20 cellular contexts compared by ENCODE assay signal in genomic region chr16:23316232-23316631, GRCh38. TPM values are rescaled to one million over a fixed set of nuclear protein-coding genes. Genes with fewer than 3 reads are reported as not detected.
DNase-seq lines count a peak whose midpoint lies in the region; ATAC-seq, FAIRE-seq and TF ChIP-seq lines count a peak whose summit lies in the region.
"Had no signal": no experiment of that assay in that cellular context is flagged by ENCODE, and none has a peak within 500 bp of the region (broad histone marks: within the 10 kb centered on the region; RNA-seq: fewer than 3 reads in every experiment).

No MANE protein-coding gene starts in this region.

- no peak overlapping the region for H2BK15ac ChIP-seq in H1 (ENCODE audit: low read length)

- intact Hi-C loops in GM12878 (cut with micrococcal nuclease; ENCODE audit: unreplicated experiment): no loop called here
- intact Hi-C loops in transverse colon (cut with DNase I; ENCODE audit: low total_unique reads): no loop called here
- intact Hi-C loops in left ventricle myocardium inferior (cut with micrococcal nuclease): no loop called here

- H3K23ac ChIP-seq in H1 (ENCODE audit: insufficient read length): no peak overlapping the region

- H4K5ac ChIP-seq in H1 (ENCODE audit: insufficient read length, low read depth, low read length): no peak overlapping the region

- in situ Hi-C loops in GM12878 (cut with MboI): no loop called here
- in situ Hi-C loops in transverse colon (cut with MboI; ENCODE audit: low pct_ligation_motif_present in 1 of 4, low pct_unique_long_range_greater_than_20kb in 1 of 4, low sequenced_read_pairs in 3 of 4): no loop called here

- TF ChIP-seq CTCF in HEK293 (tag by site-specific recombination; IDR thresholded peaks at IDR 0.05): no peak
- TF ChIP-seq CTCF in GM12878 (IDR thresholded peaks at IDR 0.05 in 2 of 3, conservative IDR thresholded peaks at IDR 0.05 in 1 of 3; ENCODE audit: control insufficient read depth in 2 of 3, extremely low read depth in 1 of 3, insufficient read depth in 1 of 3, low read depth in 3 of 3, low read length in 3 of 3): no peak
- no peak for TF ChIP-seq CTCF in H1 (IDR thresholded peaks at IDR 0.05; ENCODE audit: control extremely low read depth in 1 of 3, insufficient read depth in 1 of 3, low read depth in 1 of 3, low read length in 3 of 3)
- no peak for TF ChIP-seq CTCF in transverse colon (IDR thresholded peaks at IDR 0.05)
- TF ChIP-seq CTCF in left ventricle myocardium inferior (IDR thresholded peaks at IDR 0.05; ENCODE audit: borderline replicate concordance): no peak

- H3K27ac Mint-ChIP-seq in natural killer cell treated with Interleukin-12 subunit alpha and Interleukin-12 subunit beta and Interleukin-15 and Interleukin-18, amount 100 ng/mL, for 72 hours: no peak overlapping the region
- H3K27ac Mint-ChIP-seq: CD4-positive, alpha-beta memory T cell had no signal

- H2BK5ac ChIP-seq in H1 (ENCODE audit: low read depth, low read length): no peak overlapping the region

- H3K27ac ChIP-seq in HEK293 (ENCODE audit: extremely low read depth, low read depth, low read length) (no peak overlapping the region), GM12878 (ENCODE audit: control insufficient read depth, insufficient read depth) (no peak overlapping the region), H1 (ENCODE audit: low read depth, low read length) (no peak overlapping the region), transverse colon (no peak overlapping the region), left ventricle myocardium inferior (replicated peaks) (no peak overlapping the region)

- H3K14ac ChIP-seq in H1 (ENCODE audit: insufficient read length): no peak overlapping the region

- no peaks in the 10 kb centered on the region for H3K36me3 ChIP-seq in HEK293 (ENCODE audit: control insufficient read depth in 2 of 2, insufficient read depth in 1 of 2, low read length in 2 of 2)
- H3K36me3 ChIP-seq in GM12878 (ENCODE audit: control insufficient read depth in 2 of 2, insufficient read depth in 2 of 2, low read length in 1 of 2): no peaks in the 10 kb centered on the region
- H3K36me3 ChIP-seq in H1 (ENCODE audit: control insufficient read depth in 2 of 4, insufficient read depth in 4 of 4, low read length in 3 of 4): no peaks in the 10 kb centered on the region
- H3K36me3 ChIP-seq in transverse colon: no peaks in the 10 kb centered on the region
- H3K36me3 ChIP-seq in left ventricle myocardium inferior: no peaks in the 10 kb centered on the region

- H3K27me3 Mint-ChIP-seq in natural killer cell treated with Interleukin-12 subunit alpha and Interleukin-12 subunit beta and Interleukin-15 and Interleukin-18, amount 100 ng/mL, for 72 hours: no peaks in the 10 kb centered on the region

- H3K27me3 ChIP-seq in GM12878 (replicated peaks in 1 of 2; ENCODE audit: control insufficient read depth in 2 of 2, insufficient read depth in 2 of 2, low read length in 1 of 2): no peaks in the 10 kb centered on the region
- no peaks in the 10 kb centered on the region for H3K27me3 ChIP-seq in H1 (replicated peaks in 1 of 4; ENCODE audit: control insufficient read depth in 3 of 4, extremely low read depth in 1 of 4, insufficient read depth in 3 of 4, low read length in 3 of 4)
- no peaks in the 10 kb centered on the region for H3K27me3 ChIP-seq in transverse colon
- peaks cover 8% of the 10 kb centered on the region for H3K27me3 ChIP-seq in left ventricle myocardium inferior (ENCODE audit: low read depth)

- no peak overlapping the region for H2BK20ac ChIP-seq in H1 (ENCODE audit: low read length)

- FAIRE-seq in GM12878 (lab: Jason Lieb, UNC): no peak
- FAIRE-seq in H1 (lab: Jason Lieb, UNC): no peak
- FAIRE-seq: G401.6 had no signal

- no peak overlapping the region for H3K18ac ChIP-seq in H1 (ENCODE audit: extremely low read depth, low read length)

- no peaks in the 10 kb centered on the region for H3K79me2 ChIP-seq in GM12878 (ENCODE audit: control insufficient read depth, insufficient read depth, low read length)
- H3K79me2 ChIP-seq in H1 (ENCODE audit: control insufficient read depth in 1 of 2, insufficient read depth in 2 of 2, low read length in 2 of 2): no peaks in the 10 kb centered on the region

- BruUV-seq in GM12878 (replicated peaks; lab: Mats Ljungman, UMichigan): no TSS peak

- H3K9me3 ChIP-seq in HEK293 (ENCODE audit: control insufficient read depth, insufficient read depth, low read depth, low read length): no peaks in the 10 kb centered on the region
- H3K9me3 ChIP-seq in GM12878 (replicated peaks; ENCODE audit: control insufficient read depth, insufficient read depth, low read length): no peaks in the 10 kb centered on the region; the same call in 2 of the 3 replicates
- no peaks in the 10 kb centered on the region; a peak in 1 of 4 replicates for H3K9me3 ChIP-seq in H1 (ENCODE audit: insufficient read depth in 2 of 2, low read depth in 1 of 2, low read length in 1 of 2)
- H3K9me3 ChIP-seq in transverse colon: no peaks in the 10 kb centered on the region
- no peaks in the 10 kb centered on the region for H3K9me3 ChIP-seq in left ventricle myocardium inferior (replicated peaks)

- peaks cover 12% of the 10 kb centered on the region; the same call in 1 of the 2 replicates for H3K23me2 ChIP-seq in H1 (ENCODE audit: low read depth, low read length)

- peak overlapping the region; percentile 71 for H2AK5ac ChIP-seq in H1 (ENCODE audit: low read depth, low read length)

- WGBS in GM12878 (ENCODE audit: insufficient coverage, insufficient replicate concordance, low lambda C conversion rate, missing lambda C conversion rate): 100% methylated on average over 2 of the region's 2 CpGs
- WGBS in H1 (ENCODE audit: extremely low coverage in 1 of 2, insufficient coverage in 1 of 2, insufficient read length in 1 of 2, insufficient replicate concordance in 2 of 2, low coverage in 1 of 2, low lambda C conversion rate in 2 of 2, missing lambda C conversion rate in 1 of 2), 2 experiments: 92% methylated on average over 2 of the region's 2 CpGs; no CpG with 5 or more reads in 1 of the 2 experiments
- WGBS in transverse colon (ENCODE audit: low coverage in 1 of 2), 2 donors: 95 to 100% methylated on average over 2 of the region's 2 CpGs

- ATAC-seq in GM12878 (no peak), HG03442 (IDR thresholded peaks at IDR 0.05; ENCODE audit: unreplicated experiment) (no peak)
- no peak for ATAC-seq in natural killer cell treated with Interleukin-12 subunit alpha and Interleukin-12 subunit beta and Interleukin-15 and Interleukin-18, amount 100 ng/mL, for 72 hours

- no peak overlapping the region for H4K91ac ChIP-seq in H1 (replicated peaks; ENCODE audit: insufficient read length, low read length)

- no peak overlapping the region for H3K4ac ChIP-seq in H1 (replicated peaks; ENCODE audit: insufficient read length, low read depth, low read length)

- H3K9ac ChIP-seq in GM12878 (ENCODE audit: control insufficient read depth, insufficient read depth, low read length) (no peak overlapping the region), H1 (replicated peaks in 1 of 4; ENCODE audit: extremely low read depth in 1 of 4, low read depth in 3 of 4, low read length in 3 of 4) (no peak overlapping the region)

- H3K4me2 ChIP-seq in GM12878 (ENCODE audit: control insufficient read depth, insufficient read depth) (no peak overlapping the region), H1 (ENCODE audit: insufficient read depth in 1 of 2, low read depth in 2 of 2, low read length in 2 of 2) (no peak overlapping the region)

- H3K79me1 ChIP-seq in H1 (ENCODE audit: low read depth, low read length): no peaks in the 10 kb centered on the region

- POLR2A ChIA-PET in HEK293 (lab: Yijun Ruan, JAX) (no interaction called here), GM12878 (lab: Charles Lee) (no interaction called here), H1 (lab: Charles Lee; ENCODE audit: partially characterized antibody) (no interaction called here)

- no peak overlapping the region for H2BK12ac ChIP-seq in H1 (ENCODE audit: low read depth, low read length)

- no peaks in the 10 kb centered on the region for H3K36me3 Mint-ChIP-seq in natural killer cell treated with Interleukin-12 subunit alpha and Interleukin-12 subunit beta and Interleukin-15 and Interleukin-18, amount 100 ng/mL, for 72 hours
- H3K36me3 Mint-ChIP-seq: CD4-positive, alpha-beta memory T cell had no signal

- no peak overlapping the region for H3K4me3 Mint-ChIP-seq in natural killer cell treated with Interleukin-12 subunit alpha and Interleukin-12 subunit beta and Interleukin-15 and Interleukin-18, amount 100 ng/mL, for 72 hours
- H3K4me3 Mint-ChIP-seq: CD4-positive, alpha-beta memory T cell had no signal

- no peaks in the 10 kb centered on the region for H3K4me1 Mint-ChIP-seq in natural killer cell treated with Interleukin-12 subunit alpha and Interleukin-12 subunit beta and Interleukin-15 and Interleukin-18, amount 100 ng/mL, for 72 hours (ENCODE audit: low read depth in 2 of 2)
- H3K4me1 Mint-ChIP-seq: CD4-positive, alpha-beta memory T cell had no signal

- H2AFZ ChIP-seq in GM12878 (ENCODE audit: control insufficient read depth, low read depth, low read length): no peak overlapping the region
- no peak overlapping the region for H2AFZ ChIP-seq in H1 (ENCODE audit: low read length)

- TF ChIP-seq RAD21 in GM12878 (IDR thresholded peaks at IDR 0.05; ENCODE audit: insufficient read depth, low read depth, low read length): no peak
- TF ChIP-seq RAD21 in H1 (IDR thresholded peaks at IDR 0.05 in 1 of 2, conservative IDR thresholded peaks at IDR 0.05 in 1 of 2; ENCODE audit: low read depth in 2 of 2, low read length in 2 of 2): no peak

- H3K9me3 Mint-ChIP-seq in natural killer cell treated with Interleukin-12 subunit alpha and Interleukin-12 subunit beta and Interleukin-15 and Interleukin-18, amount 100 ng/mL, for 72 hours: no peaks in the 10 kb centered on the region
- H3K9me3 Mint-ChIP-seq: CD4-positive, alpha-beta memory T cell had no signal

- TF ChIP-seq POLR2A in GM12878 (IDR thresholded peaks at IDR 0.05; ENCODE audit: low read depth, low read length) (no peak), H1 (IDR thresholded peaks at IDR 0.05; ENCODE audit: control extremely low read depth in 1 of 2, low read depth in 2 of 2, low read length in 2 of 2) (no peak), transverse colon (IDR thresholded peaks at IDR 0.05) (peak; percentile 3)

- H3K4me1 ChIP-seq in HEK293 (ENCODE audit: control insufficient read depth, insufficient read depth, low read length) (peaks cover 4% of the 10 kb centered on the region), GM12878 (ENCODE audit: control insufficient read depth, insufficient read depth, low read length) (no peaks in the 10 kb centered on the region), H1 (replicated peaks in 1 of 4; ENCODE audit: control insufficient read depth in 3 of 4, insufficient read depth in 4 of 4, low read length in 3 of 4) (no peaks in the 10 kb centered on the region), transverse colon (peaks cover 18 to 46% (median 23%) of the 10 kb centered on the region in 4 donors), left ventricle myocardium inferior (peaks cover 9% of the 10 kb centered on the region)

- no peak overlapping the region for H2BK120ac ChIP-seq in H1 (replicated peaks; ENCODE audit: low read depth, low read length)

- H3K4me3 ChIP-seq in HEK293 (ENCODE audit: low read depth, low read length): no peak overlapping the region
- H3K4me3 ChIP-seq in GM12878: no peak overlapping the region
- no peak overlapping the region for H3K4me3 ChIP-seq in H1 (ENCODE audit: extremely low read depth in 1 of 4, insufficient read depth in 2 of 4, low read depth in 3 of 4, low read length in 4 of 4)
- H3K4me3 ChIP-seq in transverse colon: no peak overlapping the region
- no peak overlapping the region for H3K4me3 ChIP-seq in left ventricle myocardium inferior

- DNase-seq in GM12878 (ENCODE audit: low read depth, low spot score) (no peak), H1 (ENCODE audit: low read depth in 1 of 2, low spot score in 2 of 2) (no peak), transverse colon (no peak), left ventricle myocardium inferior (no peak), HuH-7.5 (ENCODE audit: low spot score) (no peak)
- DNase-seq in natural killer cell treated with Interleukin-12 subunit alpha and Interleukin-12 subunit beta and Interleukin-15 and Interleukin-18, amount 100 ng/mL, for 72 hours (ENCODE audit: low spot score): no peak
- DNase-seq: C1 segment of cervical spinal cord; Calu3; CD4-positive, alpha-beta memory T cell; COR-L47; DMS153; DND-41; GOT3; H7; HCEC 1CT had no signal

- SMC1A ChIA-PET in GM12878 (lab: Charles Lee; ENCODE audit: uncharacterized antibody, unreplicated experiment): no interaction called here

- no peak overlapping the region for H4K8ac ChIP-seq in H1 (ENCODE audit: extremely low read depth, insufficient read depth, low read length)

- RAD21 ChIA-PET in GM12878 (lab: Charles Lee; ENCODE audit: unreplicated experiment): interaction anchor here (0.6 kb wide), 1 partner anchor 130 kb away, joined by 4 read pairs; no protein-coding TSS in a partner anchor

- H4K20me1 ChIP-seq in GM12878 (ENCODE audit: control insufficient read depth, insufficient read depth): no peaks in the 10 kb centered on the region
- H4K20me1 ChIP-seq in H1 (replicated peaks in 1 of 2; ENCODE audit: control insufficient read depth in 1 of 2, insufficient read depth in 2 of 2, low read length in 2 of 2): peaks cover 0 to 8% of the 10 kb centered on the region in 2 experiments

- CTCF ChIA-PET in HEK293 (lab: Yijun Ruan, JAX) (no interaction called here), GM12878 (lab: Yijun Ruan, JAX) (no interaction called here), H1 (lab: Charles Lee; ENCODE audit: partially characterized antibody) (interaction anchor here (1.5 kb wide), 1 partner anchor 118 kb away, joined by 7 read pairs; no protein-coding TSS in a partner anchor)

- H3K56ac ChIP-seq in H1 (replicated peaks; ENCODE audit: insufficient read length, low read depth, low read length): no peak overlapping the region

- no peak for TF ChIP-seq EP300 in GM12878 (IDR thresholded peaks at IDR 0.05; ENCODE audit: borderline replicate concordance in 1 of 2, control insufficient read depth in 1 of 2, low read depth in 2 of 2, low read length in 2 of 2)
- TF ChIP-seq EP300 in H1 (IDR thresholded peaks at IDR 0.05; ENCODE audit: borderline replicate concordance in 1 of 2, low read depth in 2 of 2, low read length in 2 of 2): no peak
- TF ChIP-seq EP300 in transverse colon (IDR thresholded peaks at IDR 0.05; ENCODE audit: low read depth): no peak

RNA-seq across cellular contexts. Expression of gene SCNN1B, which starts 14.1 kb away (rescaled TPM):
- total RNA-seq in GM12878 (2013; cell fraction: nucleolus; rRNA removed): 0.98 and 1.5 TPM in 2 replicates
- total RNA-seq in GM12878 (2014; rRNA removed) (0.22 and 0.28 TPM in 2 replicates), GM12878 (2014; rRNA removed; fragmentation: Illumina TruSeq; extraction: Trizol) (0.37 and 0.58 TPM in 2 replicates), GM12878 (2021) (0.49 and 0.80 TPM in 2 replicates), transverse colon (100 to 1,000 TPM; 142 to 729 (median 556) TPM), left ventricle myocardium inferior (not detected)
- 1.3 TPM for polyA plus RNA-seq in GM12878 (2011; ENCODE audit: low read depth)
- polyA plus RNA-seq in GM12878 (2011; rRNA removed) (0.59 and 1.5 TPM in 2 replicates), GM12878 (2014; fragmentation: Illumina TruSeq; extraction: Trizol) (0.10 and 0.69 TPM in 2 replicates), GM12878 (2014; fragmentation: Nextera tagmentation; extraction: Ambion mirVana) (1 to 10 TPM in 1 of 2 experiments, under 1 TPM in 1; 0.99 to 1.3 TPM), GM12878 (2014; rRNA removed) (0.27 and 0.51 TPM in 2 replicates), GM12878 (2016; fragmentation: Nextera tagmentation; extraction: Ambion mirVana) (under 1 TPM; 0.44 to 0.82 TPM), H1 (2011; rRNA removed) (0.20 and 0.25 TPM in 2 replicates)
- 1.1 and 1.3 TPM in 2 replicates for polyA plus RNA-seq in GM12878 (2011; cell fraction: cytosol; rRNA removed)
- polyA plus RNA-seq in GM12878 (2011; cell fraction: nucleus; rRNA removed): 2.0 and 2.9 TPM in 2 replicates
- 0.68 and 1.5 TPM in 2 replicates for polyA plus RNA-seq in GM12878 (2012)
- 1.0 and 2.6 TPM in 2 replicates for polyA minus RNA-seq in GM12878 (2011; rRNA and poly(A)+ RNA removed)
- 0.94 and 1.2 TPM in 2 replicates for polyA minus RNA-seq in GM12878 (2011; cell fraction: cytosol; rRNA and poly(A)+ RNA removed)
- 0.38 and 0.60 TPM in 2 replicates for polyA minus RNA-seq in GM12878 (2011; cell fraction: nucleus; rRNA and poly(A)+ RNA removed)
- total RNA-seq in H1 (2021; fragmentation: NEBNext Ultra II Directional; extraction: Animal tissue kit (Norgen Biotek cat#: 25700)): 0.95 TPM in 1 of 2 replicates, not detected in the other
- 0.26 TPM for polyA plus RNA-seq in H1 (2011; cell fraction: cytosol; rRNA removed)
- 0.31 TPM for polyA plus RNA-seq in H1 (2011; cell fraction: nucleus; rRNA removed)
- 0.25 to 0.36 TPM in 2 of 4 replicates, not detected in the others for polyA plus RNA-seq in H1 (2012, experiment 1 of 2)
- 0.18 TPM for polyA plus RNA-seq in H1 (2012, experiment 2 of 2)
- 0.26 TPM for polyA plus RNA-seq in H1 (2013, experiment 1 of 2)
- 0.35 TPM for polyA plus RNA-seq in H1 (2013, experiment 2 of 2)
- polyA minus RNA-seq in H1 (2011; rRNA and poly(A)+ RNA removed): 0.24 and 0.60 TPM in 2 replicates
- not detected for polyA minus RNA-seq in H1 (2011; cell fraction: cytosol; rRNA and poly(A)+ RNA removed)
- not detected for polyA minus RNA-seq in H1 (2011; cell fraction: nucleus; rRNA and poly(A)+ RNA removed)
- total RNA-seq in natural killer cell treated with Interleukin-12 subunit alpha and Interleukin-12 subunit beta and Interleukin-15 and Interleukin-18, amount 100 ng/mL, for 72 hours: not detected
- total RNA-seq: A172; Calu3; CD4-positive, alpha-beta memory T cell had no signal
- polyA plus RNA-seq: BJ; CD4-positive, alpha-beta memory T cell had no signal

Comparison
In these comparisons a context has a peak if more than half of its experiments do, and no peak if none do; other contexts are left out.
1. RNA of gene SCNN1B, which starts 14.1 kb away (total RNA-seq): 142 to 729 TPM in transverse colon; 0.95 TPM in H1, 0.22 to 1.5 TPM in GM12878, not detected in left ventricle myocardium inferior (single experiment) and not detected in natural killer cell treated with Interleukin-12 subunit alpha and Interleukin-12 subunit beta and Interleukin-15 and Interleukin-18, amount 100 ng/mL, for 72 hours; every median in the first group is over 10 times any median in the second.